In genomic region chr9:128053560-128053959, GRCh38 we compare ENCODE assay signal across 15 cellular contexts. TPM values are rescaled to one million over a fixed set of nuclear protein-coding genes. Genes with fewer than 3 reads are reported as not detected.
DNase-seq lines count a peak whose midpoint lies in the region; ATAC-seq lines count a peak whose summit lies in the region.
"Had no signal": no experiment of that assay in that cellular context is flagged by ENCODE, and none has a peak within 500 bp of the region (broad histone marks: within the 10 kb centered on the region; RNA-seq: fewer than 3 reads in every experiment).

No MANE protein-coding gene starts in this region.

- H3K27me3 ChIP-seq in BLaER1 treated with 17β-estradiol and CSF1 and Interleukin-3, amounts not matched to agents 10 nM and 100 nM: no peaks in the 10 kb centered on the region
- H3K27me3 ChIP-seq: suprapubic skin had no signal

- H3K4me1 Mint-ChIP-seq in activated T-helper 1 cell treated with anti-CD3 and anti-CD28 coated beads, Interleukin-12 subunit alpha, Interleukin-12 subunit beta, Interleukin-2, Interleukin-4 antibody, amounts not matched to agents 30 ng/mL and 10 ng/mL and 1 ng/mL, durations not matched to agents 14 hours and 24 hours and 36 hours (ENCODE audit: low read depth): no peaks in the 10 kb centered on the region

- intact Hi-C loops in cardiac septum (cut with DNase I): no loop called here
- intact Hi-C loops in activated T-helper 1 cell treated with anti-CD3 and anti-CD28 coated beads, Interleukin-12 subunit alpha, Interleukin-12 subunit beta, Interleukin-2, Interleukin-4 antibody, amounts not matched to agents 30 ng/mL and 10 ng/mL and 1 ng/mL, durations not matched to agents 14 hours and 24 hours and 36 hours (cut with micrococcal nuclease): no loop called here

- no peaks in the 10 kb centered on the region for H3K36me3 Mint-ChIP-seq in activated T-helper 1 cell treated with anti-CD3 and anti-CD28 coated beads, Interleukin-12 subunit alpha, Interleukin-12 subunit beta, Interleukin-2, Interleukin-4 antibody, amounts not matched to agents 30 ng/mL and 10 ng/mL and 1 ng/mL, durations not matched to agents 14 hours and 24 hours and 36 hours (ENCODE audit: low read depth)
- H3K36me3 Mint-ChIP-seq: CD4-positive, CD25-positive, alpha-beta regulatory T cell; natural killer cell had no signal

- H4K20me1 ChIP-seq in BLaER1 treated with 17β-estradiol and CSF1 and Interleukin-3, amounts not matched to agents 10 nM and 100 nM: no peaks in the 10 kb centered on the region

- H3K9me3 Mint-ChIP-seq in activated T-helper 1 cell treated with anti-CD3 and anti-CD28 coated beads, Interleukin-12 subunit alpha, Interleukin-12 subunit beta, Interleukin-2, Interleukin-4 antibody, amounts not matched to agents 30 ng/mL and 10 ng/mL and 1 ng/mL, durations not matched to agents 14 hours and 24 hours and 36 hours: no peaks in the 10 kb centered on the region
- H3K9me3 Mint-ChIP-seq: activated T-cell treated with anti-CD3 and anti-CD28 coated beads, Interleukin-2, amount 50 U/mL, for 24 hours; natural killer cell had no signal

- H3K27ac ChIP-seq in BLaER1 treated with 17β-estradiol and CSF1 and Interleukin-3, amounts not matched to agents 10 nM and 100 nM: peak overlapping the region in 8 of 11 experiments; percentile 30 to 85 (median 72); a peak in 16 of 22 replicates
- H3K27ac ChIP-seq: SJCRH30 had no signal

- peaks cover 5% of the 10 kb centered on the region for H3K27me3 Mint-ChIP-seq in activated T-helper 1 cell treated with anti-CD3 and anti-CD28 coated beads, Interleukin-12 subunit alpha, Interleukin-12 subunit beta, Interleukin-2, Interleukin-4 antibody, amounts not matched to agents 30 ng/mL and 10 ng/mL and 1 ng/mL, durations not matched to agents 14 hours and 24 hours and 36 hours (ENCODE audit: insufficient read depth)
- H3K27me3 Mint-ChIP-seq: activated T-cell treated with anti-CD3 and anti-CD28 coated beads, Interleukin-2, amount 50 U/mL, for 24 hours; CD4-positive, CD25-positive, alpha-beta regulatory T cell had no signal

- peak overlapping the region in 7 of 11 experiments; percentile 16 to 74 (median 59); a peak in 12 of 22 replicates for H3K9ac ChIP-seq in BLaER1 treated with 17β-estradiol and CSF1 and Interleukin-3, amounts not matched to agents 10 nM and 100 nM

- peaks cover 25 to 77% (median 59%) of the 10 kb centered on the region in 10 experiments for H3K4me1 ChIP-seq in BLaER1 treated with 17β-estradiol and CSF1 and Interleukin-3, amounts not matched to agents 10 nM and 100 nM

- peak overlapping the region in 7 of 11 experiments; percentile 30 to 93 (median 78); a peak in 15 of 22 replicates for H3K4me2 ChIP-seq in BLaER1 treated with 17β-estradiol and CSF1 and Interleukin-3, amounts not matched to agents 10 nM and 100 nM

- no peaks in the 10 kb centered on the region for H3K36me3 ChIP-seq in BLaER1 treated with 17β-estradiol and CSF1 and Interleukin-3, amounts not matched to agents 10 nM and 100 nM
- H3K36me3 ChIP-seq: SJCRH30, suprapubic skin had no signal

- H3K27ac Mint-ChIP-seq in activated T-helper 1 cell treated with anti-CD3 and anti-CD28 coated beads, Interleukin-12 subunit alpha, Interleukin-12 subunit beta, Interleukin-2, Interleukin-4 antibody, amounts not matched to agents 30 ng/mL and 10 ng/mL and 1 ng/mL, durations not matched to agents 14 hours and 24 hours and 36 hours: no peak overlapping the region
- H3K27ac Mint-ChIP-seq: activated T-cell treated with anti-CD3 and anti-CD28 coated beads, Interleukin-2, amount 50 U/mL, for 24 hours had no signal

- H3K9me3 ChIP-seq in BLaER1 treated with 17β-estradiol and CSF1 and Interleukin-3, amounts not matched to agents 10 nM and 100 nM (replicated peaks in 1 of 11): no peaks in the 10 kb centered on the region
- H3K9me3 ChIP-seq: SJCRH30, suprapubic skin had no signal

- DNase-seq in SIG-M5 treated with dmso at 0.1 percent for 504 hours (lab: John Stamatoyannopoulos, UW; ENCODE audit: unreplicated experiment) (peak; percentile 96), cardiac septum (ENCODE audit: low spot score) (peak; percentile 79), putamen (ENCODE audit: low spot score) (peak; percentile 23), islet precursor cell (no peak)
- no peak for DNase-seq in activated T-cell treated with anti-CD3 and anti-CD28 coated beads, Interleukin-2, amount 50 U/mL, for 48 hours
- no peak for DNase-seq in activated T-helper 1 cell treated with anti-CD3 and anti-CD28 coated beads, Interleukin-12 subunit alpha, Interleukin-12 subunit beta, Interleukin-2, Interleukin-4 antibody, amounts not matched to agents 30 ng/mL and 10 ng/mL and 1 ng/mL, durations not matched to agents 14 hours and 24 hours and 36 hours (ENCODE audit: low spot score)
- DNase-seq: activated T-cell treated with anti-CD3 and anti-CD28 coated beads, Interleukin-2, amount 50 U/mL, for 24 hours; CD4-positive, CD25-positive, alpha-beta regulatory T cell; effector CD8-positive, alpha-beta T cell; natural killer cell; retina; SJCRH30 had no signal

- ATAC-seq in HG02981 (IDR thresholded peaks at IDR 0.05; ENCODE audit: unreplicated experiment): no peak

- no peak overlapping the region for H3K4me3 Mint-ChIP-seq in activated T-helper 1 cell treated with anti-CD3 and anti-CD28 coated beads, Interleukin-12 subunit alpha, Interleukin-12 subunit beta, Interleukin-2, Interleukin-4 antibody, amounts not matched to agents 30 ng/mL and 10 ng/mL and 1 ng/mL, durations not matched to agents 14 hours and 24 hours and 36 hours
- H3K4me3 Mint-ChIP-seq: activated T-cell treated with anti-CD3 and anti-CD28 coated beads, Interleukin-2, amount 50 U/mL, for 24 hours; CD4-positive, CD25-positive, alpha-beta regulatory T cell; natural killer cell had no signal

- no peak overlapping the region for H3K4me3 ChIP-seq in BLaER1 treated with 17β-estradiol and CSF1 and Interleukin-3, amounts not matched to agents 10 nM and 100 nM
- H3K4me3 ChIP-seq: SJCRH30, suprapubic skin had no signal

RNA-seq across cellular contexts. Expression of gene NAIF1, which starts 13.6 kb away (rescaled TPM):
- total RNA-seq in cardiac septum: 6.2 TPM
- 11.5 and 12.2 TPM in 2 replicates for total RNA-seq in activated T-helper 1 cell treated with anti-CD3 and anti-CD28 coated beads, Interleukin-12 subunit alpha, Interleukin-12 subunit beta, Interleukin-2, Interleukin-4 antibody, amounts not matched to agents 30 ng/mL and 10 ng/mL and 1 ng/mL, durations not matched to agents 14 hours and 24 hours and 36 hours

RNA-seq across cellular contexts. Expression of gene SLC25A25, which starts 14.5 kb away (rescaled TPM):
- 5.6 TPM for total RNA-seq in cardiac septum
- total RNA-seq in activated T-helper 1 cell treated with anti-CD3 and anti-CD28 coated beads, Interleukin-12 subunit alpha, Interleukin-12 subunit beta, Interleukin-2, Interleukin-4 antibody, amounts not matched to agents 30 ng/mL and 10 ng/mL and 1 ng/mL, durations not matched to agents 14 hours and 24 hours and 36 hours: 13.4 and 13.5 TPM in 2 replicates

Comparison
In these comparisons a context has a peak if more than half of its experiments do, and no peak if none do; other contexts are left out.
1. DNase-seq: peak in SIG-M5 treated with dmso at 0.1 percent for 504 hours (single experiment), cardiac septum (single experiment) and putamen (single experiment); none in activated T-cell treated with anti-CD3 and anti-CD28 coated beads, Interleukin-2, amount 50 U/mL, for 48 hours (0 of 2), islet precursor cell (single experiment) and activated T-helper 1 cell treated with anti-CD3 and anti-CD28 coated beads, Interleukin-12 subunit alpha, Interleukin-12 subunit beta, Interleukin-2, Interleukin-4 antibody, amounts not matched to agents 30 ng/mL and 10 ng/mL and 1 ng/mL, durations not matched to agents 14 hours and 24 hours and 36 hours (single experiment).